In the genomic region with DNA sequence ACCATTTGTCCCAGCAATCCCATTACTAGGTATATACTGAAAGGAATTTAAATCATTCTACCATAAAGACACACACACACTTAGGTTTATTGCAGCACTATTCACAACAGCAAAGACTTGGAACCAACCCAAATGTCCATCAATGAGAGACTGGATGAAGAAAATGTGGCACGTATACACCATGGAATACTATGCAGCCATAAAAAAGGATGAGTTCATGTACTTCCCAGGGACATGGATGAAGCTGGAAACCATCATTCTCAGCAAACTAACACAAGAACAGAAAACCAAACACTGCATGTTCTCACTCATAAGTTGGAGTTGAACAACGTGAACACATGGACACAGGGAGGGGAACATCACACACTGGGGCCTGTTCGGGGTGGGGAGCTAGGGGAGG, we compare ENCODE assay signal across 2 cellular contexts. TPM values are rescaled to one million over a fixed set of nuclear protein-coding genes. Genes with fewer than 3 reads are reported as not detected.
DNase-seq lines count a peak whose midpoint lies in the region; ATAC-seq, FAIRE-seq and TF ChIP-seq lines count a peak whose summit lies in the region.
"Not testable (repeated sequence)": the region's sequence is repeated elsewhere in the genome, so short reads cannot be mapped to it uniquely, and the experiment has no call there.

No MANE protein-coding gene starts in this region.

- not testable (repeated sequence) for H3K27me3 ChIP-seq in K562 (ENCODE audit: control insufficient read depth in 2 of 2, insufficient read depth in 2 of 2, low read length in 2 of 2)

- 0% methylated on average over 3 of the region's 3 CpGs for WGBS in K562 (ENCODE audit: insufficient coverage, low coverage, missing lambda C conversion rate)

- ATAC-seq in K562, result not testable (repeated sequence)

- not testable (repeated sequence) for H3K4me2 ChIP-seq in K562 (ENCODE audit: insufficient read depth, low read length)

- BruUV-seq in K562 (replicated peaks; lab: Mats Ljungman, UMichigan), result not testable (repeated sequence)

- not testable (repeated sequence) for FAIRE-seq in K562 (lab: Jason Lieb, UNC)

- not testable (repeated sequence) for H3K36me3 ChIP-seq in HEK293 (ENCODE audit: control insufficient read depth in 2 of 2, insufficient read depth in 1 of 2, low read length in 2 of 2); K562 (ENCODE audit: control insufficient read depth, insufficient read depth, low read length)

- intact Hi-C loops in K562 (cut with micrococcal nuclease), result not testable (repeated sequence)

- TF ChIP-seq RAD21 in K562 (CRISPR knock-in tag; conservative IDR thresholded peaks at IDR 0.05 in 1 of 2, IDR thresholded peaks at IDR 0.05 in 1 of 2), result not testable (repeated sequence)

- not testable (repeated sequence) for H3K9ac ChIP-seq in K562 (ENCODE audit: insufficient read depth in 1 of 2, low read depth in 2 of 2, low read length in 2 of 2)

- not testable (repeated sequence) for TF ChIP-seq CTCF in HEK293 (tag by site-specific recombination; IDR thresholded peaks at IDR 0.05); K562 (IDR thresholded peaks at IDR 0.05 in 2 of 3, conservative IDR thresholded peaks at IDR 0.05 in 1 of 3; ENCODE audit: insufficient read depth in 2 of 3, low read depth in 1 of 3, low read length in 3 of 3)

- not testable (repeated sequence) for TF ChIP-seq POLR2A in K562 (conservative IDR thresholded peaks at IDR 0.05)

- H3K79me2 ChIP-seq in K562 (ENCODE audit: control insufficient read depth, insufficient read depth, low read length), result not testable (repeated sequence)

- in situ Hi-C loops in K562 (cut with MboI), result not testable (repeated sequence)

- not testable (repeated sequence) for H3K4me3 ChIP-seq in HEK293 (ENCODE audit: low read depth, low read length); K562

- not testable (repeated sequence) for H3K9me3 ChIP-seq in HEK293 (ENCODE audit: control insufficient read depth, insufficient read depth, low read depth, low read length); K562 (replicated peaks; ENCODE audit: control insufficient read depth, insufficient read depth, low read depth, low read length)

- H3K9me1 ChIP-seq in K562 (ENCODE audit: control insufficient read depth, insufficient read depth, low read length), result not testable (repeated sequence)

- not testable (repeated sequence) for H2AFZ ChIP-seq in K562 (ENCODE audit: low read depth, low read length)

- CTCF ChIA-PET in HEK293 (lab: Yijun Ruan, JAX); K562 (lab: Yijun Ruan, JAX; ENCODE audit: low intra/inter-chr PET ratio): not testable (repeated sequence)

- DNase-seq in K562 (ENCODE audit: extremely low read depth in 1 of 4, low spot score in 3 of 4), result not testable (repeated sequence)

- TF ChIP-seq EP300 in K562 (IDR thresholded peaks at IDR 0.05; ENCODE audit: low read length), result not testable (repeated sequence)

- not testable (repeated sequence) for H4K20me1 ChIP-seq in K562 (replicated peaks; ENCODE audit: control insufficient read depth, insufficient read depth, low read length)

- POLR2A ChIA-PET in HEK293 (lab: Yijun Ruan, JAX); K562 (lab: Yijun Ruan, JAX): not testable (repeated sequence)

- H3K4me1 ChIP-seq in HEK293 (ENCODE audit: control insufficient read depth, insufficient read depth, low read length); K562 (replicated peaks in 1 of 2; ENCODE audit: control insufficient read depth in 2 of 2, insufficient read depth in 2 of 2, low read length in 2 of 2): not testable (repeated sequence)

- H3K27ac ChIP-seq in HEK293 (ENCODE audit: extremely low read depth, low read depth, low read length); K562 (ENCODE audit: extremely low read depth, low read depth, low read length): not testable (repeated sequence)

TF ChIP-seq in HEK293, 187 proteins besides CTCF, POLR2A, EP300 and RAD21:
- peak; percentile 85 for TF ChIP-seq ZNF146 (tag by site-specific recombination; IDR thresholded peaks at IDR 0.05)

TF ChIP-seq in K562, 482 proteins besides CTCF, POLR2A, EP300 and RAD21:
- TF ChIP-seq ZNF146 (CRISPR knock-in tag; IDR thresholded peaks at IDR 0.05; ENCODE audit: unreplicated experiment), result peak; percentile 90
TF ChIP-seq in K562: peak in this region for 1; not testable (repeated sequence) for 481.

RNA-seq across cellular contexts. Expression of gene SLC36A4, which starts 49.0 kb away (rescaled TPM):
- 3.4 and 14.9 TPM in 2 replicates for total RNA-seq in K562 (2011; cell fraction: chromatin; rRNA removed; ENCODE audit: low replicate concordance)
- 1.8 and 2.6 TPM in 2 replicates for total RNA-seq in K562 (2011; cell fraction: nucleolus; rRNA removed)
- 5.7 and 13.4 TPM in 2 replicates for total RNA-seq in K562 (2011; cell fraction: nucleoplasm; rRNA removed)
- 3.0 and 7.3 TPM in 2 replicates for total RNA-seq in K562 (2014; rRNA removed)
- 5.4 and 8.8 TPM in 2 replicates for total RNA-seq in K562 (2014; rRNA removed; fragmentation: Illumina TruSeq; extraction: Trizol)
- 4.7 and 4.9 TPM in 2 replicates for total RNA-seq in K562 (2015; rRNA removed; fragmentation: Illumina TruSeq; extraction: Trizol)
- 6.4 and 7.3 TPM in 2 replicates for total RNA-seq in K562 (2021)
- 0.65 and 5.6 TPM in 2 replicates for polyA plus RNA-seq in K562 (2011; rRNA removed)
- polyA plus RNA-seq in K562 (2011; cell fraction: cytosol; rRNA removed), result 0.32 and 1.4 TPM in 2 replicates
- polyA plus RNA-seq in K562 (2011; cell fraction: nucleus; rRNA removed), result 0.46 and 2.4 TPM in 2 replicates
- polyA plus RNA-seq in K562 (2012), result 3.1 and 6.1 TPM in 2 replicates
- 7.8 and 8.0 TPM in 2 replicates for polyA plus RNA-seq in K562 (2014; fragmentation: Illumina TruSeq; extraction: Trizol)
- polyA plus RNA-seq in K562 (2014; fragmentation: Nextera tagmentation; extraction: Ambion mirVana), result 1 to 10 TPM; 1.4 to 2.0 TPM
- polyA plus RNA-seq in K562 (2014; rRNA removed), result 6.4 and 6.7 TPM in 2 replicates
- 1.5 and 10.3 TPM in 2 replicates for polyA minus RNA-seq in K562 (2011; rRNA and poly(A)+ RNA removed)
- polyA minus RNA-seq in K562 (2011; cell fraction: cytosol; rRNA and poly(A)+ RNA removed), result 0.18 and 3.0 TPM in 2 replicates
- polyA minus RNA-seq in K562 (2011; cell fraction: nucleus; rRNA and poly(A)+ RNA removed), result 0.78 and 3.2 TPM in 2 replicates
